Comparison of ENCODE assay signal across 9 cellular contexts in the genomic region with DNA sequence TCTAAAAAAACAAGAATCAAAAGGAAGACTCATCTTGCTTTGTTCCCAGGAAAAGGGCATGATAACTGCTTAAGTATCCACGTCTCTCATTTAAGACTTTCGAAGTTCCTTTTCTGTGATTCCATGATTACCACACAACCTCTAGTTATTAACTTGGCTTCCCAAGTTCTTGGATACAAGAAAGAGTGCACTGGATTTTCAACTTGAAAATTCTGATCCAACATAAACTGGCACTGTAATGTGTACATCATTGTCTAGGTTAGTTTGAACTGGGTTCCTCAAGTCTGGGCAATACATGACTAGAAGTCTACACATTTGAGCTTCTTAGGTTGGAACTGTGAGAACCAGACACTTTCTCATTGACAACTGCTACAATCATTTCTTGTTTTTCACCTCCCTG. TPM values are rescaled to one million over a fixed set of nuclear protein-coding genes. Genes with fewer than 3 reads are reported as not detected.
DNase-seq lines count a peak whose midpoint lies in the region; ATAC-seq and TF ChIP-seq lines count a peak whose summit lies in the region.
"Had no signal": no experiment of that assay in that cellular context is flagged by ENCODE, and none has a peak within 500 bp of the region (broad histone marks: within the 10 kb centered on the region; RNA-seq: fewer than 3 reads in every experiment).

No MANE protein-coding gene starts in this region.

- H3K27ac ChIP-seq in mesodermal cell (ENCODE audit: low read depth, low read length, severe bottlenecking) = no peak overlapping the region

- no peaks in the 10 kb centered on the region for H3K9me3 ChIP-seq in BE2C
- H3K9me3 ChIP-seq in mesodermal cell (ENCODE audit: control insufficient read depth, low read length) = no peaks in the 10 kb centered on the region

- H3K4me1 Mint-ChIP-seq in HFFc6 (ENCODE audit: low read depth) = peaks cover 36% of the 10 kb centered on the region

- in situ Hi-C loops in astrocyte of the spinal cord (cut with HindIII; ENCODE audit: low sequenced_read_pairs) = no loop called here

- peak overlapping the region; percentile 56; the same call in 1 of the 2 replicates for H3K27ac Mint-ChIP-seq in HFFc6

- no peak overlapping the region for H3K4me3 Mint-ChIP-seq in HFFc6

- no peaks in the 10 kb centered on the region for H3K9me3 Mint-ChIP-seq in HFFc6

- peak overlapping the region; percentile 97 for H3K4me3 ChIP-seq in BE2C (ENCODE audit: low read depth, low read length)
- peak overlapping the region; percentile 68 for H3K4me3 ChIP-seq in astrocyte of the spinal cord (ENCODE audit: low read depth, low read length)
- peak overlapping the region; percentile 90 for H3K4me3 ChIP-seq in mesodermal cell (ENCODE audit: extremely low read depth, insufficient read depth, low read length, poor library complexity, severe bottlenecking)

- TF ChIP-seq CTCF in BE2C (IDR thresholded peaks at IDR 0.05; ENCODE audit: low read depth, low read length) (no peak), HFFc6 (IDR thresholded peaks at IDR 0.05) (no peak), astrocyte of the spinal cord (IDR thresholded peaks at IDR 0.05; ENCODE audit: low read depth, low read length) (no peak)

- ATAC-seq in HG02642 (IDR thresholded peaks at IDR 0.05; ENCODE audit: poor library complexity, unreplicated experiment) = no peak

- H3K36me3 Mint-ChIP-seq in HFFc6 (ENCODE audit: low read depth) = no peaks in the 10 kb centered on the region

- no peaks in the 10 kb centered on the region for H3K36me3 ChIP-seq in BE2C
- H3K36me3 ChIP-seq in mesodermal cell (ENCODE audit: control insufficient read depth, insufficient read depth, low read length) = peaks cover 4% of the 10 kb centered on the region

- no peaks in the 10 kb centered on the region; the same call in 1 of the 2 replicates for H3K27me3 Mint-ChIP-seq in HFFc6 (ENCODE audit: insufficient read depth)

- DNase-seq in BE2C = no peak
- no peak for DNase-seq in HFFc6
- DNase-seq in astrocyte of the spinal cord (ENCODE audit: low read depth, low spot score) = peak; percentile 16
- no peak for DNase-seq in NCI-H146 treated with DMSO at 0.1 percent for 48 hours (lab: John Stamatoyannopoulos, UW; ENCODE audit: unreplicated experiment)
- no peak for DNase-seq in stimulated activated CD4-positive, alpha-beta T cell treated with anti-CD3 and anti-CD28 coated beads, Interleukin-4, amount 100 ng/mL, for 4 hours
- no peak for DNase-seq in SK-N-DZ (ENCODE audit: low spot score)
- DNase-seq: NCI-H187 treated with DMSO at 0.1 percent for 48 hours had no signal

- H3K27me3 ChIP-seq in BE2C = no peaks in the 10 kb centered on the region

- no peaks in the 10 kb centered on the region for H3K4me1 ChIP-seq in BE2C
- H3K4me1 ChIP-seq in mesodermal cell (ENCODE audit: control insufficient read depth, insufficient read depth, low read length, poor library complexity, severe bottlenecking) = peaks cover 5% of the 10 kb centered on the region

- 60 to 80% methylated on average over 2 of the region's 2 CpGs for WGBS in mesodermal cell (ENCODE audit: insufficient coverage in 2 of 2), 2 experiments

RNA-seq across cellular contexts. Expression of a gene that starts 1.6 kb away (rescaled TPM):
- 14.7 TPM for polyA plus RNA-seq in BE2C (2012; ENCODE audit: insufficient read depth, insufficient read length, low read depth)
- 1 to 10 TPM; 6.6 to 9.6 (median 8.5) TPM for total RNA-seq in HFFc6 (2021; fragmentation: NEBNext Ultra II Directional; extraction: Animal tissue kit (Norgen Biotek cat#: 25700))
- 8.8 TPM for polyA plus RNA-seq in mesodermal cell (2013, experiment 1 of 2)
- 9.5 TPM for polyA plus RNA-seq in mesodermal cell (2013, experiment 2 of 2)
- 6.1 and 6.7 TPM in 2 replicates for polyA plus RNA-seq in SK-N-DZ (2014; cell fraction: cytosol; rRNA removed)
- polyA plus RNA-seq in SK-N-DZ (2014; cell fraction: nucleus; rRNA removed) = 2.7 and 4.4 TPM in 2 replicates

RNA-seq across cellular contexts. Expression of a gene that starts 1.8 kb away (rescaled TPM):
- polyA plus RNA-seq in BE2C (2012; ENCODE audit: insufficient read depth, insufficient read length, low read depth) = 12.7 TPM
- 10 to 100 TPM in 2 of 6 experiments, 1 to 10 TPM in 4; 7.5 to 13.7 (median 9.3) TPM for total RNA-seq in HFFc6 (2021; fragmentation: NEBNext Ultra II Directional; extraction: Animal tissue kit (Norgen Biotek cat#: 25700))
- polyA plus RNA-seq in mesodermal cell (2013, experiment 1 of 2) = 8.8 TPM
- 12.4 TPM for polyA plus RNA-seq in mesodermal cell (2013, experiment 2 of 2)
- 10.3 and 13.4 TPM in 2 replicates for polyA plus RNA-seq in SK-N-DZ (2014; cell fraction: cytosol; rRNA removed)
- 13.3 and 18.3 TPM in 2 replicates for polyA plus RNA-seq in SK-N-DZ (2014; cell fraction: nucleus; rRNA removed)
